Comparison of ENCODE assay signal across 9 cellular contexts in the genomic region with DNA sequence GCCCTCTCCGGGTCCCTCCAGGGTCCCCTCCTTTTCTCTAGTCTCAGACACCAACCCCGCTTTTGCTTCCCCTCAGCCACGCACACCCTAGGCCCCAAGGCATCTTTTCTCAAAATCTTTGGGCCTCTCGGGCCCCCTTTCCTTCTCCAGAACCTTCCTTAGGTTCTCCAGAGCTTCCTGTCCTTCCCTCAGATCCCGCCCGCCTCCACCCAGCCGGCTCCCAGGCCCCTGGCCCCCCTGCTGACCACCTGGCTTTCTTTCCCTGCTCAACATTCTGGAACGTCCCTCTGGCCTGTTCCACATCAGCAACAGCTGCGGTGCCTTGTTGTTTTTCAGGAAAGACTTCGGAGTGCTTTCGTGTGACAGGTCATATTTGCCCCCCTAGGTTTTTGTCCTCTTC. TPM values are rescaled to one million over a fixed set of nuclear protein-coding genes. Genes with fewer than 3 reads are reported as not detected.
DNase-seq lines count a peak whose midpoint lies in the region; ATAC-seq and TF ChIP-seq lines count a peak whose summit lies in the region.
"Had no signal": no experiment of that assay in that cellular context is flagged by ENCODE, and none has a peak within 500 bp of the region (broad histone marks: within the 10 kb centered on the region; RNA-seq: fewer than 3 reads in every experiment).

No MANE protein-coding gene starts in this region.

- H3K4me1 ChIP-seq in left lung (peaks cover 14 to 64% of the 10 kb centered on the region in 2 donors), thyroid gland (peaks cover 43 to 49% of the 10 kb centered on the region in 2 donors)

- H3K27me3 ChIP-seq in left lung (no peaks in the 10 kb centered on the region), thyroid gland (no peaks in the 10 kb centered on the region)

- H3K27ac ChIP-seq in left lung: peak overlapping the region in 1 of 2 donors; percentile 75
- H3K27ac ChIP-seq in thyroid gland: peak overlapping the region in 2 of 3 donors; percentile 72 to 84

- H3K4me3 Mint-ChIP-seq in activated CD4-positive, alpha-beta T cell treated with anti-CD3 and anti-CD28 coated beads for 36 hours: peak overlapping the region; percentile 94

- peaks cover 45% of the 10 kb centered on the region for H3K36me3 Mint-ChIP-seq in activated CD4-positive, alpha-beta T cell treated with anti-CD3 and anti-CD28 coated beads for 36 hours (ENCODE audit: low read depth)

- intact Hi-C loops in activated CD4-positive, alpha-beta T cell treated with anti-CD3 and anti-CD28 coated beads for 36 hours (cut with DNase I, micrococcal nuclease): loop anchor here in 1 of 2 experiments (2.0 kb wide), 1 partner anchor 355 kb away; the partner anchor contains the start of gene HMGN2
- intact Hi-C loops in left lung (cut with DNase I) (no loop called here), thyroid gland (cut with DNase I) (no loop called here)

- 10 to 17% methylated on average over 11 of the region's 11 CpGs for WGBS in thyroid gland, 2 donors

- no peaks in the 10 kb centered on the region for H3K27me3 Mint-ChIP-seq in activated CD4-positive, alpha-beta T cell treated with anti-CD3 and anti-CD28 coated beads for 36 hours

- TF ChIP-seq POLR2A in thyroid gland (IDR thresholded peaks at IDR 0.05): peak in 1 of 2 donors; percentile 40
- TF ChIP-seq POLR2A in GM18505 (IDR thresholded peaks at IDR 0.05; ENCODE audit: borderline replicate concordance, extremely low read depth, insufficient read depth, insufficient read length): no peak

- H3K27ac Mint-ChIP-seq in activated CD4-positive, alpha-beta T cell treated with anti-CD3 and anti-CD28 coated beads for 36 hours: peak overlapping the region; percentile 92

- ATAC-seq in activated CD4-positive, alpha-beta T cell treated with anti-CD3 and anti-CD28 coated beads for 36 hours: no peak
- ATAC-seq in left lung (no peak), GM18505 (IDR thresholded peaks at IDR 0.05; ENCODE audit: unreplicated experiment) (no peak)

- DNase-seq in activated CD4-positive, alpha-beta T cell treated with anti-CD3 and anti-CD28 coated beads for 36 hours: no peak
- DNase-seq in activated CD4-positive, alpha-beta T cell treated with anti-CD3 and anti-CD28 coated beads for 4 hours: no peak
- no peak for DNase-seq in astrocyte of the spinal cord (ENCODE audit: low read depth, low spot score)
- no peak for DNase-seq in left lung
- DNase-seq in thyroid gland: peak; percentile 85 to 88
- DNase-seq in A172 (ENCODE audit: low spot score): no peak
- no peak for DNase-seq in NCI-H524 treated with DMSO at 0.1 percent for 48 hours (lab: John Stamatoyannopoulos, UW)
- DNase-seq: NCI-H1694 treated with DMSO at 0.1 percent for 48 hours had no signal

- in situ Hi-C loops in astrocyte of the spinal cord (cut with HindIII; ENCODE audit: low sequenced_read_pairs): no loop called here

- H3K9me3 ChIP-seq in left lung (no peaks in the 10 kb centered on the region), thyroid gland (no peaks in the 10 kb centered on the region)

- H3K36me3 ChIP-seq in left lung (peaks cover 0 to 10% of the 10 kb centered on the region in 2 donors), thyroid gland (peaks cover 4 to 6% of the 10 kb centered on the region in 2 donors)

- TF ChIP-seq CTCF in astrocyte of the spinal cord (IDR thresholded peaks at IDR 0.05; ENCODE audit: low read depth, low read length): no peak
- no peak for TF ChIP-seq CTCF in left lung (IDR thresholded peaks at IDR 0.05)
- no peak for TF ChIP-seq CTCF in thyroid gland (IDR thresholded peaks at IDR 0.05)

- H3K9me3 Mint-ChIP-seq in activated CD4-positive, alpha-beta T cell treated with anti-CD3 and anti-CD28 coated beads for 36 hours (ENCODE audit: low read depth): no peaks in the 10 kb centered on the region

- CTCF ChIA-PET in activated CD4-positive, alpha-beta T cell treated with anti-CD3 and anti-CD28 coated beads for 36 hours (lab: Charles Lee): interaction anchor here (0.7 to 2.1 kb wide), 7 partner anchors 11 to 210 kb away, joined by 3 to 11 read pairs (median 3); no protein-coding TSS in a partner anchor

- peaks cover 64% of the 10 kb centered on the region for H3K4me1 Mint-ChIP-seq in activated CD4-positive, alpha-beta T cell treated with anti-CD3 and anti-CD28 coated beads for 36 hours

- H3K4me3 ChIP-seq in astrocyte of the spinal cord (ENCODE audit: low read depth, low read length) (peak overlapping the region; percentile 73), left lung (peak overlapping the region; percentile 46 to 65), thyroid gland (replicated peaks in 1 of 3) (peak overlapping the region; percentile 1 to 69 (median 23))

- POLR2A ChIA-PET in activated CD4-positive, alpha-beta T cell treated with anti-CD3 and anti-CD28 coated beads for 36 hours (lab: Charles Lee): no interaction called here

RNA-seq across cellular contexts. Expression of gene ZDHHC18, which starts 1.2 kb away (rescaled TPM):
- 10 to 100 TPM; 51.6 to 66.0 TPM for total RNA-seq in activated CD4-positive, alpha-beta T cell treated with anti-CD3 and anti-CD28 coated beads for 36 hours
- 10 to 100 TPM; 22.8 to 33.4 TPM for total RNA-seq in left lung
- 10 to 100 TPM; 11.4 to 33.1 (median 21.4) TPM for total RNA-seq in thyroid gland
- total RNA-seq in A172 (2014; rRNA removed; shearing (Covaris generic)): 15.0 and 32.4 TPM in 2 replicates

RNA-seq across cellular contexts. Expression of gene SFN, which starts 35.3 kb away (rescaled TPM):
- 1 to 10 TPM in 1 of 2 experiments, under 1 TPM in 1; 0.87 to 1.1 TPM for total RNA-seq in activated CD4-positive, alpha-beta T cell treated with anti-CD3 and anti-CD28 coated beads for 36 hours
- total RNA-seq in left lung (100 to 1,000 TPM; 130 to 192 TPM), thyroid gland (under 1 TPM in 3 of 4 donors, not detected in 1; 0.54 to 0.73 (median 0.54) TPM)
- 20.6 and 30.1 TPM in 2 replicates for total RNA-seq in A172 (2014; rRNA removed; shearing (Covaris generic))

RNA-seq across cellular contexts. Expression of gene PIGV, which starts 39.9 kb away (rescaled TPM):
- total RNA-seq in activated CD4-positive, alpha-beta T cell treated with anti-CD3 and anti-CD28 coated beads for 36 hours: 10 to 100 TPM; 12.0 to 17.2 TPM
- total RNA-seq in left lung (10 to 100 TPM; 15.4 to 16.9 TPM), thyroid gland (10 to 100 TPM; 20.5 to 39.4 (median 27.8) TPM)
- 8.0 and 8.9 TPM in 2 replicates for total RNA-seq in A172 (2014; rRNA removed; shearing (Covaris generic))

Comparison
In these comparisons a context has a peak if more than half of its experiments do, and no peak if none do; other contexts are left out.
1. DNase-seq: peak in thyroid gland (2 of 2); none in activated CD4-positive, alpha-beta T cell treated with anti-CD3 and anti-CD28 coated beads for 36 hours (single experiment), activated CD4-positive, alpha-beta T cell treated with anti-CD3 and anti-CD28 coated beads for 4 hours (0 of 2), astrocyte of the spinal cord (single experiment), left lung (0 of 2), A172 (single experiment) and NCI-H524 treated with DMSO at 0.1 percent for 48 hours (single experiment).
2. H3K4me3 ChIP-seq: peak in every context shown above with its lines; median percentile 73 in astrocyte of the spinal cord; 56 in left lung; 23 in thyroid gland.
3. RNA of gene SFN, which starts 35.3 kb away (total RNA-seq): 130 to 192 TPM in left lung and 20.6 to 30.1 TPM in A172; 0.87 to 1.1 TPM in activated CD4-positive, alpha-beta T cell treated with anti-CD3 and anti-CD28 coated beads for 36 hours and 0.54 to 0.73 TPM in thyroid gland; every median in the first group is over 10 times any median in the second.